8 cellular contexts compared by ENCODE assay signal in the genomic region with DNA sequence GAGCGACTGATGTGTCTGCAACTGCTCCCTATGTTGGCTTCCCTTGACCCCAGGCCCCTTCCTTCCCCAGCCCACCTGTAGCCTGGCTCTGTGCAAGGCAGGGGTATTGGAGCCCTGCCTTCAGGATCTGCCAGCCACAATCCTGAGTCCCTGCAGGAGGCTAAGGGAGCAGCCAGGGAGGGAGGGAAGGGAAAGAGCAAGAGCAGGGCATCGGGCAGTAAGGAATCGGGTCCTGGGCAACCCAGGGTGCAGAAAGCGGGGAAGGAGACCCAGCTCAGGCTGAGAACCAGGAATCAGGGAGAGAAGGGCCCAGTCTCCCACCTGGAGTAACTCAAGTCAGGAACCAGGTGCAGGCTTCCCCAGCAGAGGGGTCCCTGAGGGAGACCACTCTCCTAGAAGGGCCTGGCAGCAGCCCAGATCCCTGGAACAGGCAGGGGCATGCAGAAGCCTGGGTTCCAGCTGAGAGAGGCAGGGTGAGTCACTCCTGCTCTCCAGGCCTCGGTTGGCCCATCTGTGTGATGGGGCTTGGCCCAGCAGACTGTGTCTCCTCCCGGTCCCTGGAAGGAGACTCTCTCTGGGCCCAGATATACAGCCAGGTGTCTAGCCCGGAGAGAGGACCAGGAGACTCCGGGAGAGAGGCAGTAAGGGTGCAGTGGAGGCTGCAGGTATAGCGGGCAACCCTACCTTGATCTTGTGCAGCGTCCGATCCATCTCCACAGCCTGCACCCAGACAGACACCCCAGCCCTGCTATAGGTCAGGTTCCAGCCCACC. TPM values are rescaled to one million over a fixed set of nuclear protein-coding genes. Genes with fewer than 3 reads are reported as not detected.
DNase-seq lines count a peak whose midpoint lies in the region; ATAC-seq and TF ChIP-seq lines count a peak whose summit lies in the region.

No MANE protein-coding gene starts in this region.

- intact Hi-C loops in prostate gland (cut with DNase I), result no loop called here

- H3K4me2 ChIP-seq in DOHH2 (ENCODE audit: low read length), result peak overlapping the region; percentile 61; the same call in 1 of the 2 replicates

- no peak for TF ChIP-seq POLR2A in prostate gland (IDR thresholded peaks at IDR 0.05)

- H3K4me3 ChIP-seq in DOHH2 (ENCODE audit: low read length) (0 out of 2 replicates have a peak overlapping the region, but pooled peaks have one; percentile 61), RWPE2 (ENCODE audit: severe bottlenecking) (peak overlapping the region; percentile 65), fibroblast of the aortic adventitia (ENCODE audit: low read depth, low read length) (peak overlapping the region; percentile 56), prostate gland (peak overlapping the region; percentile 66 to 93)

- no peaks in the 10 kb centered on the region for H3F3A ChIP-seq in DOHH2 (ENCODE audit: control insufficient read depth, insufficient read depth)

- TF ChIP-seq CTCF in DOHH2 (IDR thresholded peaks at IDR 0.05; ENCODE audit: low read depth, low read length, poor library complexity, severe bottlenecking) (no peak), RWPE2 (IDR thresholded peaks at IDR 0.05; ENCODE audit: poor library complexity, severe bottlenecking) (no peak), fibroblast of the aortic adventitia (IDR thresholded peaks at IDR 0.05; ENCODE audit: insufficient read depth, low read length) (no peak), prostate gland (IDR thresholded peaks at IDR 0.05) (no peak)

- DNase-seq in RWPE2 (ENCODE audit: low spot score), result no peak
- DNase-seq in fibroblast of the aortic adventitia (ENCODE audit: low read depth), result no peak
- DNase-seq in prostate gland (ENCODE audit: low spot score), result no peak
- DNase-seq in stimulated activated CD4-positive, alpha-beta T cell treated with anti-CD3 and anti-CD28 coated beads, Interleukin-12 subunit alpha, Interleukin-12 subunit beta, amount 100 ng/mL, for 4 hours, result no peak
- no peak for DNase-seq in NCI-H446 (lab: John Stamatoyannopoulos, UW)
- no peak for DNase-seq in middle frontal gyrus (ENCODE audit: extremely low spot score, low spot score)

- H3K9me3 ChIP-seq in DOHH2 (ENCODE audit: control insufficient read depth, insufficient read depth, low read length) (no peaks in the 10 kb centered on the region), RWPE2 (ENCODE audit: severe bottlenecking) (no peaks in the 10 kb centered on the region), prostate gland (no peaks in the 10 kb centered on the region)

- H3K4me1 ChIP-seq in DOHH2 (ENCODE audit: control insufficient read depth, low read length), result peaks cover 10% of the 10 kb centered on the region
- H3K4me1 ChIP-seq in RWPE2 (ENCODE audit: insufficient read depth, poor library complexity, severe bottlenecking), result no peaks in the 10 kb centered on the region
- H3K4me1 ChIP-seq in prostate gland (replicated peaks), result peaks cover 11% of the 10 kb centered on the region

- ATAC-seq in RWPE2 (ENCODE audit: low read depth) (peak; percentile 28), GM19467 (IDR thresholded peaks at IDR 0.05; ENCODE audit: unreplicated experiment) (no peak)

- H3K27me3 ChIP-seq in DOHH2 (ENCODE audit: control insufficient read depth, low read length) (peaks cover 21% of the 10 kb centered on the region), RWPE2 (ENCODE audit: insufficient read depth, poor library complexity, severe bottlenecking) (no peaks in the 10 kb centered on the region), prostate gland (replicated peaks; ENCODE audit: insufficient read depth) (no peaks in the 10 kb centered on the region)

- H3K9me2 ChIP-seq in DOHH2 (replicated peaks; ENCODE audit: control insufficient read depth, low read length), result no peaks in the 10 kb centered on the region

- no peak overlapping the region for H3K27ac ChIP-seq in DOHH2 (ENCODE audit: low read depth, low read length)
- peak overlapping the region; percentile 28 for H3K27ac ChIP-seq in RWPE2 (ENCODE audit: poor library complexity, severe bottlenecking)
- peak overlapping the region; percentile 84 to 86 for H3K27ac ChIP-seq in prostate gland

- no peaks in the 10 kb centered on the region for H3K36me3 ChIP-seq in DOHH2 (ENCODE audit: control insufficient read depth, low read length)
- H3K36me3 ChIP-seq in RWPE2 (ENCODE audit: low read depth), result no peaks in the 10 kb centered on the region
- no peaks in the 10 kb centered on the region for H3K36me3 ChIP-seq in prostate gland

- H3K79me2 ChIP-seq in DOHH2 (ENCODE audit: control insufficient read depth, low read length), result no peaks in the 10 kb centered on the region

- WGBS in prostate gland, result 54% methylated on average over 11 of the region's 11 CpGs

- H4K20me1 ChIP-seq in DOHH2 (ENCODE audit: control insufficient read depth, insufficient read depth, low read depth, low read length), result no peaks in the 10 kb centered on the region; the same call in 1 of the 2 replicates

RNA-seq across cellular contexts. Expression of a gene that starts 13.4 kb away (rescaled TPM):
- total RNA-seq in fibroblast of the aortic adventitia (ENCODE audit: low replicate concordance), result 21.4 and 33.3 TPM in 2 replicates
- 100 to 1,000 TPM; 132 to 208 TPM for total RNA-seq in prostate gland

RNA-seq across cellular contexts. Expression of a gene that starts 28.3 kb away (rescaled TPM):
- total RNA-seq in fibroblast of the aortic adventitia (ENCODE audit: low replicate concordance) (66.9 and 184 TPM in 2 replicates), prostate gland (100 to 1,000 TPM in 1 of 2 donors, 10 to 100 TPM in 1; 95.2 to 109 TPM)

RNA-seq across cellular contexts. Expression of a gene that starts 33.7 kb away (rescaled TPM):
- total RNA-seq in fibroblast of the aortic adventitia (ENCODE audit: low replicate concordance) (9.1 and 12.4 TPM in 2 replicates), prostate gland (10 to 100 TPM; 27.5 to 29.7 TPM)
